33 cellular contexts compared by ENCODE assay signal in the genomic region with DNA sequence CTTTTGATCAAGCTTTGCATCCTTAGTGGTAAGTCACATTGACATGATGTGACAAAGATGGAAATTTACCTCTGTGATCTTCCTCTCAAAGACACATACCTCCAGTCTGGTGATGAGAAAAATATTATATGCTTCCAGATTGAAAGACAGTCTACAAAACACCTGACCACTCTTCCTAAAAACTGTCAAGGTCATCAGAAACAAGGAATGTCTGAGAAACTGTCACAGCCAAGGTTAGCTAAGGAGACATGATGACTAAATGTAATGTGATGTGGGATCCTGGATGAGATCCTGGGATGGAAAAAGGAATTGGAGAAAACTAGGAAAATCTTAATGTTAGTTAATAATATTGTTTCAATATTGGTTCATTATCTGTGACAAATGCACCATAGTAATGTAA.
"Had no signal": no experiment of that assay in that cellular context is flagged by ENCODE, and none has a peak within 500 bp of the region (broad histone marks: within the 10 kb centered on the region; RNA-seq: fewer than 3 reads in every experiment).

No MANE protein-coding gene starts in this region.

- H3K4me3 ChIP-seq: adrenal gland, ascending aorta, body of pancreas, breast epithelium, cardiac muscle cell had no signal

- H3K27ac ChIP-seq: adrenal gland, ascending aorta, body of pancreas, brain microvascular endothelial cell, breast epithelium, cardiac muscle cell had no signal

- H3K4me1 ChIP-seq: adrenal gland, ascending aorta, body of pancreas, breast epithelium had no signal

- H3K27me3 ChIP-seq: adrenal gland, ascending aorta, body of pancreas, brain microvascular endothelial cell, breast epithelium, cardiac muscle cell had no signal

- ATAC-seq: activated naive CD4-positive, alpha-beta T cell treated with anti-CD3 and anti-CD28 coated beads, Interleukin-2, amount 50 U/mL, for 72 hours; activated naive CD8-positive, alpha-beta T cell treated with anti-CD3 and anti-CD28 coated beads, Interleukin-2, amount 50 U/mL, for 24 hours; activated T-cell treated with anti-CD3 and anti-CD28 coated beads, Interleukin-2, amount 50 U/mL, for 4 hours; activated T-cell treated with anti-CD3 and anti-CD28 coated beads, Interleukin-2, amount 50 U/mL, for 72 hours; activated T-helper 17 cell treated with anti-CD3 and anti-CD28 coated beads, Interleukin-2, amount 50 U/mL, for 72 hours; body of pancreas had no signal

- DNase-seq: activated effector memory CD4-positive, alpha-beta T cell treated with anti-CD3 and anti-CD28 coated beads, Interleukin-2, amount 50 U/mL, for 16 hours; activated effector memory CD4-positive, alpha-beta T cell treated with Interleukin-2 at 50 U/mL for 16 hours; activated gamma-delta T cell; activated gamma-delta T cell treated with Interleukin-2 at 50 U/mL for 16 hours; activated naive CD4-positive, alpha-beta T cell; activated naive CD4-positive, alpha-beta T cell treated with anti-CD3 and anti-CD28 coated beads for 36 hours; activated naive CD4-positive, alpha-beta T cell treated with anti-CD3 and anti-CD28 coated beads, Interleukin-2, amount 10 ng/mL, durations not matched to agents 7 days and 5 days; activated naive CD4-positive, alpha-beta T cell treated with anti-CD3 and anti-CD28 coated beads, Interleukin-2, amount 50 U/mL, for 16 hours; activated naive CD4-positive, alpha-beta T cell treated with Interleukin-2 at 50 U/mL for 16 hours; activated naive CD8-positive, alpha-beta T cell treated with anti-CD3 and anti-CD28 coated beads for 36 hours; activated naive CD8-positive, alpha-beta T cell treated with anti-CD3 and anti-CD28 coated beads, Interleukin-2, amount 10 ng/mL, durations not matched to agents 7 days and 5 days; activated naive CD8-positive, alpha-beta T cell treated with anti-CD3 and anti-CD28 coated beads, Interleukin-2, amount 50 U/mL, for 24 hours; activated T-cell treated with anti-CD3 and anti-CD28 coated beads, Interleukin-2, amount 50 U/mL, for 1 hour; activated T-cell treated with anti-CD3 and anti-CD28 coated beads, Interleukin-2, amount 50 U/mL, for 24 hours; activated T-cell treated with anti-CD3 and anti-CD28 coated beads, Interleukin-2, amount 50 U/mL, for 4 hours; activated T-cell treated with anti-CD3 and anti-CD28 coated beads, Interleukin-2, amount 50 U/mL, for 48 hours; activated T-cell treated with anti-CD3 and anti-CD28 coated beads, Interleukin-2, amount 50 U/mL, for 72 hours; adrenal gland; amniotic stem cell; amygdala; anterior cingulate cortex; aorta; body of pancreas; brain microvascular endothelial cell; caudate nucleus; cerebellar nuclear complex had no signal

- FAIRE-seq: astrocyte, bronchial epithelial cell had no signal

- H3K9me3 ChIP-seq: adrenal gland, ascending aorta, body of pancreas, breast epithelium had no signal

- H3K36me3 ChIP-seq: adrenal gland, ascending aorta, brain microvascular endothelial cell, breast epithelium, cardiac muscle cell had no signal
